ENCODE assay signal across 8 cellular contexts in the genomic region with DNA sequence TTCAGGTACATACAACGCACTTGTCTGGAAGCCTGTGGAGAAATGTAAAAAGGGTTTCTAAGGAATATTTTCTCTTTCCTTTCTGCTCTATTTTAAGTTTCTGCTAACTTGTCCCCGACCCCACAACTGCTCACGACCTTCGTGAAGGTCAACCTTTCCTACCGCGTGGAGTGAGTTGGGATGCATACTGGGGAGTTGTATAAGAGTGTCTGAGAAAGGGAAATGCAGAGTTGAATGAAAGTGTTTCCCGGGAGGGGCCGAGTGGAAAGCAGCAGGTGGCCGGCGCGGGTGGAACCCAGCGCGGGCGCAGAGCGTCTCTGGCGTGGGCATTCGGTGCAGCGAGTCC. TPM values are rescaled to one million over a fixed set of nuclear protein-coding genes. Genes with fewer than 3 reads are reported as not detected.
A peak's percentile ranks its signal among the peaks of the same experiment; 100 is the strongest.
DNase-seq lines count a peak whose midpoint lies in the region; ATAC-seq and TF ChIP-seq lines count a peak whose summit lies in the region.

No MANE protein-coding gene starts in this region.

- H3K9me3 Mint-ChIP-seq in activated naive CD4-positive, alpha-beta T cell treated with anti-CD3 and anti-CD28 coated beads, Interleukin-2, amount 50 U/mL, for 24 hours: no peaks in the 10 kb centered on the region
- H3K9me3 Mint-ChIP-seq in type B pancreatic cell: no peaks in the 10 kb centered on the region

- no peak for TF ChIP-seq CTCF in coronary artery (IDR thresholded peaks at IDR 0.05)
- TF ChIP-seq CTCF in type B pancreatic cell (conservative IDR thresholded peaks at IDR 0.05): no peak

- peaks cover 21% of the 10 kb centered on the region for H3K4me1 ChIP-seq in mononuclear cell (ENCODE audit: insufficient read depth, low read length)

- no peak for DNase-seq in activated naive CD4-positive, alpha-beta T cell treated with anti-CD3 and anti-CD28 coated beads, Interleukin-2, amount 50 U/mL, for 16 hours
- DNase-seq in coronary artery (ENCODE audit: low spot score) (no peak), type B pancreatic cell (ENCODE audit: extremely low spot score, unreplicated experiment) (no peak), NCI-H2107 treated with DMSO at 0.1 percent for 48 hours (lab: John Stamatoyannopoulos, UW; ENCODE audit: unreplicated experiment) (no peak)

- H3K36me3 Mint-ChIP-seq in activated naive CD4-positive, alpha-beta T cell treated with anti-CD3 and anti-CD28 coated beads, Interleukin-2, amount 50 U/mL, for 24 hours: peaks cover 3% of the 10 kb centered on the region
- peaks cover 8% of the 10 kb centered on the region for H3K36me3 Mint-ChIP-seq in type B pancreatic cell

- H3K27me3 ChIP-seq in mononuclear cell (ENCODE audit: insufficient read depth, low read length): peaks cover 61% of the 10 kb centered on the region

- H3K4me3 ChIP-seq in coronary artery (peak overlapping the region; percentile 78), mononuclear cell (ENCODE audit: low read length) (peak overlapping the region; percentile 31)

- ATAC-seq in HG03457 (IDR thresholded peaks at IDR 0.05; ENCODE audit: unreplicated experiment) (no peak), GM18870 (IDR thresholded peaks at IDR 0.05; ENCODE audit: unreplicated experiment) (no peak)

- H3K4me1 Mint-ChIP-seq in activated naive CD4-positive, alpha-beta T cell treated with anti-CD3 and anti-CD28 coated beads, Interleukin-2, amount 50 U/mL, for 24 hours: peaks cover 26% of the 10 kb centered on the region
- H3K4me1 Mint-ChIP-seq in type B pancreatic cell (ENCODE audit: unreplicated experiment): peaks cover 12% of the 10 kb centered on the region

- peaks cover 41% of the 10 kb centered on the region for H3K27me3 Mint-ChIP-seq in activated naive CD4-positive, alpha-beta T cell treated with anti-CD3 and anti-CD28 coated beads, Interleukin-2, amount 50 U/mL, for 24 hours
- H3K27me3 Mint-ChIP-seq in type B pancreatic cell: peaks cover 68% of the 10 kb centered on the region

- H3K9me3 ChIP-seq in mononuclear cell (ENCODE audit: low read depth, low read length): no peaks in the 10 kb centered on the region

- H3K27ac Mint-ChIP-seq in activated naive CD4-positive, alpha-beta T cell treated with anti-CD3 and anti-CD28 coated beads, Interleukin-2, amount 50 U/mL, for 24 hours: no peak overlapping the region
- H3K27ac Mint-ChIP-seq in type B pancreatic cell: peak overlapping the region; percentile 30

- H3K27ac ChIP-seq in coronary artery: no peak overlapping the region

- H3K4me3 Mint-ChIP-seq in activated naive CD4-positive, alpha-beta T cell treated with anti-CD3 and anti-CD28 coated beads, Interleukin-2, amount 50 U/mL, for 24 hours: peak overlapping the region; percentile 88
- peak overlapping the region; percentile 89 for H3K4me3 Mint-ChIP-seq in type B pancreatic cell

RNA-seq across cellular contexts. Expression of gene ACBD5, which starts 17.9 kb away (rescaled TPM):
- total RNA-seq in mononuclear cell (35.8 TPM), type B pancreatic cell (ENCODE audit: low replicate concordance) (21.1 and 24.3 TPM in 2 replicates)
